Comparison of ENCODE assay signal across 8 cellular contexts in the genomic region with DNA sequence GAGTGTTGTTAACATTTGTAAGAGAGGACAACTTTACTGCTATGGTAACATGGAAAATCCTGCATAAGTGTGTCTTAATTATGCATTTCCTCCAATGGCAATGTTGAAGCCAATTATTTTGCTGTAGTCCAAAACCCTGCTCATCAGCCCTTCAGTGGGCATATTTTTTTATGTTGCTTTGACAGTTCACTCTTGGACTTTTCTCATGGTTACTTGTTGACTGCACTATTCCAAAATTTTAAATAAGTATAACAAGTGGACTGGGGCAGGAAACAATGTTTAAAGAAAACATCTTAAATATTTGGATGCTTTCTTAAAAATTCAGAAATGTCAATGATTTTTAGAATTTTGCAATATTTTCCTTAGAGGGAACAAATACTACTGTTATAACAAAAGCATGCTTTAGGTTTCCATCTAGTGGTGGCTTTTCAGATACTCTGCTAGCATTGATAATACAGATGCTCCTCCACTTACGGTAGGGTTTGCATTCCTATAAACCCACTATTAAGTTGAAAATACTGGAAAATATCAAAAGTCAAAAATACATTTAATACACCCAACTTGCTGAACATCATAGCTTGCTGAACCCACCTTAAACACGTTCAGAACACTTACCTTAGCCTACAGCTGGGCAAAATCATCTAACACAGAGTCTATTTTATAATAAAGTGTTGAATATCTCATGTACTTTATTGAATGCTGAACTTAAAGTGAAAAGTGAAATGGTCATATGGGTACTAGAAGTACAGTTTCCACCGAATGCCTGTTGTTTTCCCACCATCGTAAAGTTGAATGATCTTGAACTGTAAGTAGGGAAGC.
DNase-seq lines count a peak whose midpoint lies in the region; ATAC-seq and TF ChIP-seq lines count a peak whose summit lies in the region.

No MANE protein-coding gene starts in this region.

- H3K9me3 Mint-ChIP-seq in osteocyte (ENCODE audit: unreplicated experiment), result no peaks in the 10 kb centered on the region
- H3K9me3 Mint-ChIP-seq in activated naive CD4-positive, alpha-beta T cell treated with anti-CD3 and anti-CD28 coated beads for 36 hours, result no peaks in the 10 kb centered on the region

- peak; percentile 68 for TF ChIP-seq CTCF in cardiac muscle cell (IDR thresholded peaks at IDR 0.05; ENCODE audit: low read depth, low read length)
- TF ChIP-seq CTCF in Peyer's patch (IDR thresholded peaks at IDR 0.05), result peak in 5 of 6 experiments; percentile 23 to 74 (median 68)
- peak; percentile 21 to 53 (median 44) for TF ChIP-seq CTCF in esophagus muscularis mucosa (IDR thresholded peaks at IDR 0.05)
- peak; percentile 75 for TF ChIP-seq CTCF in osteocyte (IDR thresholded peaks at IDR 0.05)

- H3K4me1 ChIP-seq in cardiac muscle cell (ENCODE audit: low read depth) (peaks cover 11% of the 10 kb centered on the region), Peyer's patch (no peaks in the 10 kb centered on the region), esophagus muscularis mucosa (no peaks in the 10 kb centered on the region)

- H3K4me1 Mint-ChIP-seq in osteocyte (ENCODE audit: unreplicated experiment), result no peaks in the 10 kb centered on the region
- H3K4me1 Mint-ChIP-seq in activated naive CD4-positive, alpha-beta T cell treated with anti-CD3 and anti-CD28 coated beads for 36 hours (ENCODE audit: low read depth), result no peaks in the 10 kb centered on the region

- no peaks in the 10 kb centered on the region for H3K9me3 ChIP-seq in cardiac muscle cell (ENCODE audit: low read depth)
- H3K9me3 ChIP-seq in Peyer's patch, result no peaks in the 10 kb centered on the region
- no peaks in the 10 kb centered on the region for H3K9me3 ChIP-seq in esophagus muscularis mucosa

- WGBS in esophagus muscularis mucosa, result 31% methylated on average over 4 of the region's 4 CpGs

- H3K27ac Mint-ChIP-seq in osteocyte (ENCODE audit: unreplicated experiment), result no peak overlapping the region
- H3K27ac Mint-ChIP-seq in activated naive CD4-positive, alpha-beta T cell treated with anti-CD3 and anti-CD28 coated beads for 36 hours, result no peak overlapping the region

- no peak for TF ChIP-seq EP300 in esophagus muscularis mucosa (IDR thresholded peaks at IDR 0.05)

- no peak overlapping the region for H3K4me3 ChIP-seq in cardiac muscle cell
- H3K4me3 ChIP-seq in Peyer's patch, result no peak overlapping the region
- no peak overlapping the region for H3K4me3 ChIP-seq in esophagus muscularis mucosa

- no peak overlapping the region for H3K27ac ChIP-seq in cardiac muscle cell
- no peak overlapping the region for H3K27ac ChIP-seq in Peyer's patch
- H3K27ac ChIP-seq in esophagus muscularis mucosa (replicated peaks in 1 of 4), result no peak overlapping the region

- H3K4me3 Mint-ChIP-seq in osteocyte (ENCODE audit: unreplicated experiment), result no peak overlapping the region
- no peak overlapping the region for H3K4me3 Mint-ChIP-seq in activated naive CD4-positive, alpha-beta T cell treated with anti-CD3 and anti-CD28 coated beads for 36 hours

- DNase-seq in cardiac muscle cell (ENCODE audit: low read depth in 1 of 2, low spot score in 1 of 2) (peak; percentile 59 to 78), cardiac septum (ENCODE audit: low spot score) (no peak), Peyer's patch (no peak), esophagus muscularis mucosa (ENCODE audit: extremely low spot score) (no peak), osteocyte (ENCODE audit: extremely low spot score, unreplicated experiment) (no peak), activated gamma-delta T cell (lab: John Stamatoyannopoulos, UW) (no peak)
- DNase-seq in activated naive CD4-positive, alpha-beta T cell treated with anti-CD3 and anti-CD28 coated beads for 36 hours, result no peak

- intact Hi-C loops in cardiac septum (cut with DNase I), result loop anchor here (5.0 to 10.0 kb wide), 2 partner anchors 163 to 241 kb away; a partner anchor contains a TSS
- intact Hi-C loops in esophagus muscularis mucosa (cut with DNase I), result loop anchor here (10.0 kb wide), 1 partner anchor 223 kb away; no protein-coding TSS in a partner anchor
- intact Hi-C loops in activated naive CD4-positive, alpha-beta T cell treated with anti-CD3 and anti-CD28 coated beads for 36 hours (cut with micrococcal nuclease), result loop anchor here (1.0 to 2.0 kb wide), 4 partner anchors 85 to 241 kb away; a partner anchor contains a TSS

- H3K27me3 Mint-ChIP-seq in osteocyte (ENCODE audit: unreplicated experiment), result no peaks in the 10 kb centered on the region
- no peaks in the 10 kb centered on the region for H3K27me3 Mint-ChIP-seq in activated naive CD4-positive, alpha-beta T cell treated with anti-CD3 and anti-CD28 coated beads for 36 hours (ENCODE audit: low read depth)

- CTCF ChIA-PET in activated naive CD4-positive, alpha-beta T cell treated with anti-CD3 and anti-CD28 coated beads for 36 hours (lab: Charles Lee), result interaction anchor here (0.5 to 2.0 kb wide), 7 partner anchors 8 to 183 kb away, joined by 3 to 5 read pairs (median 3); no protein-coding TSS in a partner anchor

- H3K36me3 Mint-ChIP-seq in osteocyte (ENCODE audit: unreplicated experiment), result no peaks in the 10 kb centered on the region
- no peaks in the 10 kb centered on the region for H3K36me3 Mint-ChIP-seq in activated naive CD4-positive, alpha-beta T cell treated with anti-CD3 and anti-CD28 coated beads for 36 hours (ENCODE audit: low read depth)

- peak; percentile 65 for ATAC-seq in HG03060 (IDR thresholded peaks at IDR 0.05; ENCODE audit: low read depth, unreplicated experiment)

- H3K36me3 ChIP-seq in cardiac muscle cell (no peaks in the 10 kb centered on the region), Peyer's patch (no peaks in the 10 kb centered on the region), esophagus muscularis mucosa (no peaks in the 10 kb centered on the region)

- H3K27me3 ChIP-seq in cardiac muscle cell, result no peaks in the 10 kb centered on the region
- H3K27me3 ChIP-seq in Peyer's patch, result no peaks in the 10 kb centered on the region
- H3K27me3 ChIP-seq in esophagus muscularis mucosa, result no peaks in the 10 kb centered on the region

- no peak for TF ChIP-seq POLR2A in Peyer's patch (IDR thresholded peaks at IDR 0.05)
- no peak for TF ChIP-seq POLR2A in esophagus muscularis mucosa (IDR thresholded peaks at IDR 0.05; ENCODE audit: low read depth)

Comparison
In these comparisons a context has a peak if more than half of its experiments do, and no peak if none do; other contexts are left out.
1. DNase-seq: peak in cardiac muscle cell (2 of 2); none in cardiac septum (single experiment), Peyer's patch (0 of 3), esophagus muscularis mucosa (single experiment), osteocyte (single experiment), activated gamma-delta T cell (single experiment) and activated naive CD4-positive, alpha-beta T cell treated with anti-CD3 and anti-CD28 coated beads for 36 hours (single experiment).
2. Peak in every context shown above with its lines, with median percentiles within 50 percentile points of each other: CTCF ChIP-seq.